Comparison of ENCODE assay signal across 27 cellular contexts in the genomic region with DNA sequence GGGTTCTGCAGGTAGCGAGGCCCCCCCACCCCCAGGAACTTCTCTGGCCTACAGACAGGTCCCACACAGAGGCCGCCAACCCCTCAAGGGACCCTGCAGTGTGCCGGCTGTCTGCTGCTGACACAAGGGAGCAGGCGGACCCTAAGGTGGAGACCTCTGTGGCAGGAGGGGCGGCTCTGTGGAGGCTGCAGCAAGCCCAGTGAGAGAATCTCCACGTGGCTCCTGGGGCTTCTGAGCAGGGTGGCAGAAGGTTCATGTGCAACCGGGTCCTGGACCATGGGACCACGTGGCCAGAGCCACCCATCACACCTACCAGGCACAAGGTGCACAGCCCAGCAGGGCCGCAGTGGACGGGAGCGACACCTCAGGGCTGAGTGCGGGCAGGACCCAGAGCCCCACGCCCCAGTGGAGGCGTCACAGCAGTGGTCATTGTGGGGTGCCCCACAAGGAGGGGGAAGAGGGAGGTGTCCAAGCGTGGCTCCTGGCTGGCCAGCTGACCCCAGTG. TPM values are rescaled to one million over a fixed set of nuclear protein-coding genes. Genes with fewer than 3 reads are reported as not detected.
DNase-seq lines count a peak whose midpoint lies in the region; ATAC-seq and TF ChIP-seq lines count a peak whose summit lies in the region.
"Had no signal": no experiment of that assay in that cellular context is flagged by ENCODE, and none has a peak within 500 bp of the region (broad histone marks: within the 10 kb centered on the region; RNA-seq: fewer than 3 reads in every experiment).

No MANE protein-coding gene starts in this region.

- DNase-seq in activated naive CD4-positive, alpha-beta T cell treated with anti-CD3 and anti-CD28 coated beads, Interleukin-2, amount 10 ng/mL, durations not matched to agents 7 days and 5 days, result peak; percentile 19
- no peak for DNase-seq in activated naive CD4-positive, alpha-beta T cell treated with Interleukin-2 at 50 U/mL for 16 hours
- DNase-seq in T-helper 17 cell (no peak), mucosa of gallbladder (ENCODE audit: low spot score) (peak; percentile 8), aorta (peak; percentile 44 to 75), colonic mucosa (no peak)
- DNase-seq: ACHN; activated CD4-positive, alpha-beta T cell treated with anti-CD3 and anti-CD28 coated beads, Interleukin-2, amount 50 U/mL, for 48 hours; central memory CD4-positive, alpha-beta T cell; COR-L47; DMS79 treated with DMSO at 0.1 percent for 48 hours; gastrocnemius medialis; GF-D8; hypothalamus; Kasumi-1; left ventricle myocardium inferior; naive B cell; NCI-H1694; nucleus accumbens; small intestine; stimulated activated CD4-positive, alpha-beta T cell treated with anti-CD3 and anti-CD28 coated beads, Interleukin-1b, Interleukin-23, amount 100 ng/mL, for 48 hours; transverse colon had no signal

- H3K27ac ChIP-seq in aorta (ENCODE audit: low read depth in 1 of 2, low read length in 2 of 2), result no peak overlapping the region
- H3K27ac ChIP-seq in colonic mucosa, result no peak overlapping the region
- H3K27ac ChIP-seq: BLaER1 treated with 17β-estradiol and CSF1 and Interleukin-3, amounts not matched to agents 10 nM and 100 nM; gastrocnemius medialis; left ventricle myocardium inferior; transverse colon; VCaP had no signal

- no peak overlapping the region for H3K9ac ChIP-seq in colonic mucosa (ENCODE audit: low read depth in 2 of 2, low read length in 2 of 2)

- no peaks in the 10 kb centered on the region for H3K27me3 Mint-ChIP-seq in activated naive CD4-positive, alpha-beta T cell treated with anti-CD3 and anti-CD28 coated beads, Interleukin-2, amount 10 ng/mL, durations not matched to agents 7 days and 5 days
- no peaks in the 10 kb centered on the region for H3K27me3 Mint-ChIP-seq in T-helper 17 cell
- H3K27me3 Mint-ChIP-seq: naive B cell had no signal

- no peaks in the 10 kb centered on the region for H3K9me3 Mint-ChIP-seq in activated naive CD4-positive, alpha-beta T cell treated with anti-CD3 and anti-CD28 coated beads, Interleukin-2, amount 10 ng/mL, durations not matched to agents 7 days and 5 days
- H3K9me3 Mint-ChIP-seq: naive B cell; T-helper 2 cell treated with Interferon-gamma antibody and Interleukin-4, amounts not matched to agents 5 μg/mL and 100 μg/mL, for 36 hours had no signal

- CTCF ChIA-PET in activated naive CD4-positive, alpha-beta T cell treated with anti-CD3 and anti-CD28 coated beads, Interleukin-2, amount 10 ng/mL, durations not matched to agents 7 days and 5 days (lab: Charles Lee), result no interaction called here

- TF ChIP-seq CTCF in colonic mucosa (IDR thresholded peaks at IDR 0.05), result no peak

- peaks cover 23% of the 10 kb centered on the region for H3K4me1 Mint-ChIP-seq in activated naive CD4-positive, alpha-beta T cell treated with anti-CD3 and anti-CD28 coated beads, Interleukin-2, amount 10 ng/mL, durations not matched to agents 7 days and 5 days
- H3K4me1 Mint-ChIP-seq in T-helper 17 cell, result peaks cover 20% of the 10 kb centered on the region

- intact Hi-C loops in aorta (cut with DNase I) (no loop called here), colonic mucosa (cut with DNase I) (loop anchor here (10.0 kb wide), 1 partner anchor 91 kb away; no protein-coding TSS in a partner anchor)

- peaks cover 25% of the 10 kb centered on the region for H3K36me3 Mint-ChIP-seq in activated naive CD4-positive, alpha-beta T cell treated with anti-CD3 and anti-CD28 coated beads, Interleukin-2, amount 10 ng/mL, durations not matched to agents 7 days and 5 days
- no peaks in the 10 kb centered on the region for H3K36me3 Mint-ChIP-seq in T-helper 17 cell (ENCODE audit: low read depth)

- no peak overlapping the region for H3K27ac Mint-ChIP-seq in activated naive CD4-positive, alpha-beta T cell treated with anti-CD3 and anti-CD28 coated beads, Interleukin-2, amount 10 ng/mL, durations not matched to agents 7 days and 5 days
- peak overlapping the region; percentile 45 for H3K27ac Mint-ChIP-seq in T-helper 17 cell
- H3K27ac Mint-ChIP-seq: T-helper 2 cell treated with Interferon-gamma antibody and Interleukin-4, amounts not matched to agents 5 μg/mL and 100 μg/mL, for 36 hours had no signal

- H3K36me3 ChIP-seq in aorta (ENCODE audit: control insufficient read depth in 1 of 2, insufficient read depth in 2 of 2, low read length in 1 of 2) (no peaks in the 10 kb centered on the region), colonic mucosa (peaks cover 11% of the 10 kb centered on the region)

- no peaks in the 10 kb centered on the region for H3K9me3 ChIP-seq in T-helper 17 cell (ENCODE audit: control insufficient read depth, low read length, poor library complexity, severe bottlenecking)
- no peaks in the 10 kb centered on the region for H3K9me3 ChIP-seq in aorta (ENCODE audit: control insufficient read depth, low read length)
- H3K9me3 ChIP-seq in colonic mucosa, result no peaks in the 10 kb centered on the region
- H3K9me3 ChIP-seq: BLaER1 treated with 17β-estradiol and CSF1 and Interleukin-3, amounts not matched to agents 10 nM and 100 nM; gastrocnemius medialis; left ventricle myocardium inferior; transverse colon had no signal

- H3K4me1 ChIP-seq in aorta (ENCODE audit: control insufficient read depth in 1 of 2, insufficient read depth in 2 of 2, low read length in 2 of 2) (no peaks in the 10 kb centered on the region), colonic mucosa (peaks cover 16% of the 10 kb centered on the region)

- H3K27me3 ChIP-seq in aorta (ENCODE audit: control insufficient read depth in 1 of 2, insufficient read depth in 2 of 2, low read length in 1 of 2) (no peaks in the 10 kb centered on the region), colonic mucosa (no peaks in the 10 kb centered on the region)
- H3K27me3 ChIP-seq: BLaER1 treated with 17β-estradiol and CSF1 and Interleukin-3, amounts not matched to agents 10 nM and 100 nM; gastrocnemius medialis; transverse colon had no signal

- H3K4me3 ChIP-seq in aorta (ENCODE audit: low read length in 2 of 2) (no peak overlapping the region), colonic mucosa (no peak overlapping the region)
- H3K4me3 ChIP-seq: BLaER1 treated with 17β-estradiol and CSF1 and Interleukin-3, amounts not matched to agents 10 nM and 100 nM; gastrocnemius medialis; left ventricle myocardium inferior; transverse colon had no signal

- no peak overlapping the region for H3K4me3 Mint-ChIP-seq in activated naive CD4-positive, alpha-beta T cell treated with anti-CD3 and anti-CD28 coated beads, Interleukin-2, amount 10 ng/mL, durations not matched to agents 7 days and 5 days
- H3K4me3 Mint-ChIP-seq in T-helper 17 cell, result no peak overlapping the region
- H3K4me3 Mint-ChIP-seq: T-helper 2 cell treated with Interferon-gamma antibody and Interleukin-4, amounts not matched to agents 5 μg/mL and 100 μg/mL, for 36 hours had no signal

- WGBS in aorta, 2 donors, result 85 to 88% methylated on average over 14 to 15 of the region's 15 CpGs

- ATAC-seq in T-helper 17 cell, result no peak
- ATAC-seq in aorta (ENCODE audit: low FRiP score), result no peak
- ATAC-seq in GM18858 (IDR thresholded peaks at IDR 0.05; ENCODE audit: unreplicated experiment), result no peak
- no peak for ATAC-seq in HG03378 (IDR thresholded peaks at IDR 0.05; ENCODE audit: unreplicated experiment)
- ATAC-seq: gastrocnemius medialis had no signal

RNA-seq across cellular contexts. Expression of a gene that starts 4.3 kb away (rescaled TPM):
- 10 to 100 TPM; 44.0 to 53.2 TPM for total RNA-seq in T-helper 17 cell
- 52.2 TPM for total RNA-seq in mucosa of gallbladder
- 10 to 100 TPM; 46.3 to 51.7 TPM for total RNA-seq in aorta
- 10 to 100 TPM; 28.9 to 76.2 TPM for polyA plus RNA-seq in aorta
- total RNA-seq in colonic mucosa, result 10 to 100 TPM; 35.3 to 76.9 TPM

RNA-seq across cellular contexts. Expression of a gene that starts 4.3 kb away (rescaled TPM):
- total RNA-seq in T-helper 17 cell (10 to 100 TPM; 35.0 to 39.8 TPM), mucosa of gallbladder (34.7 TPM), aorta (10 to 100 TPM; 20.8 to 28.6 TPM), colonic mucosa (10 to 100 TPM; 27.2 to 41.4 TPM)
- 10 to 100 TPM; 22.5 to 49.5 TPM for polyA plus RNA-seq in aorta

RNA-seq across cellular contexts. Expression of a gene that starts 7.1 kb away (rescaled TPM):
- total RNA-seq in T-helper 17 cell (not detected), mucosa of gallbladder (3.2 TPM), aorta (10 to 100 TPM in 1 of 2 donors, 1 to 10 TPM in 1; 5.9 to 11.5 TPM), colonic mucosa (1 to 10 TPM in 1 of 2 donors, not detected in 1; 7.5 TPM)
- polyA plus RNA-seq in aorta, result 10 to 100 TPM in 1 of 2 donors, 1 to 10 TPM in 1; 2.1 to 73.9 TPM

RNA-seq across cellular contexts. Expression of a gene that starts 32.9 kb away (rescaled TPM):
- total RNA-seq in T-helper 17 cell (100 to 1,000 TPM; 156 to 179 TPM), mucosa of gallbladder (14.8 TPM), aorta (1 to 10 TPM; 6.5 to 7.4 TPM), colonic mucosa (10 to 100 TPM; 10.8 to 20.0 TPM)
- 10 to 100 TPM in 1 of 2 donors, 1 to 10 TPM in 1; 9.9 to 57.6 TPM for polyA plus RNA-seq in aorta

RNA-seq across cellular contexts. Expression of a gene that starts 36.1 kb away (rescaled TPM):
- total RNA-seq in T-helper 17 cell, result 100 to 1,000 TPM in 1 of 2 donors, 10 to 100 TPM in 1; 98.1 to 103 TPM
- total RNA-seq in mucosa of gallbladder, result 93.6 TPM
- 10 to 100 TPM; 49.9 to 72.4 TPM for total RNA-seq in aorta
- polyA plus RNA-seq in aorta, result 10 to 100 TPM; 24.7 to 86.7 TPM
- 10 to 100 TPM; 44.3 to 75.3 TPM for total RNA-seq in colonic mucosa

Comparison
In these comparisons a context has a peak if more than half of its experiments do, and no peak if none do; other contexts are left out.
1. DNase-seq: peak in activated naive CD4-positive, alpha-beta T cell treated with anti-CD3 and anti-CD28 coated beads, Interleukin-2, amount 10 ng/mL, durations not matched to agents 7 days and 5 days (single experiment), mucosa of gallbladder (single experiment) and aorta (2 of 2); none in activated naive CD4-positive, alpha-beta T cell treated with Interleukin-2 at 50 U/mL for 16 hours (single experiment), T-helper 17 cell (0 of 3) and colonic mucosa (single experiment).